9 cellular contexts compared by ENCODE assay signal in the genomic region with DNA sequence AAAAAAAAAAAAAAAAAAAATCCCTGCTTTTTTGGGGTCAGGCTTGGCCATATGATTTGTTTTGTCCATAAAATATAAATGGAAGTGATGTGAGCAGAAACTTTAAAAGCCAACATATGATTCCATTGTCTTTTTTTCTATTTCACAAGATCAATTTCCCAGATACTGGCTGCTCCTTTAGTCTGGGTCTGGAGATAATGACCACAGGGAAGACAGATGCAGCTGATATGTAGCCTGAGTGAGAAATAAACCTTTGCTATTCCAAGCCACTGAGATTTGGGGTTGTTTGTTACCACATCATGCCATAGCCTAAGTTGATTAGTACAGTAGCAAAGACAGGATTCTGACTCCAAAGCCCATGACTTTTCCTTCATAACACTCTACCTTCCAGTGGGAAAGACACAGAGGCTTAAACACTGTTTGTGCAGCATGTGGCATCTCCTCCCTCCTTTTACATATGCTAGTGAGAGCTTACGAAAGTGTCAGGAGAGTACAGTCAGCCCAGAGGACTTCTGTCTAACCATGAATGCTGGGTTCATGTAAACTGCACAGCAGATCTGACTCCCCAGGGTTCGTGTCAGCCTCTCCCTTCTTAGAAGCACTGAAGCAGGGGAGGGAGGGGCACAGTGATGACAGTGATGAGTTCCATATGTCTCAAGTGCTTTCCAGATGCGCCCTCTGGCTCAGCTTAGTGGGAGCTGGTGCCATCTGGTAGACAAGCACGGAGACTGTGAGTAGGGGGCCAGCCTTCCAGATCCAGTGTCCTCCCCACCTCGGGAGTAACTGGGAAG. TPM values are rescaled to one million over a fixed set of nuclear protein-coding genes. Genes with fewer than 3 reads are reported as not detected.
A peak's percentile ranks its signal among the peaks of the same experiment; 100 is the strongest.
DNase-seq lines count a peak whose midpoint lies in the region; ATAC-seq and TF ChIP-seq lines count a peak whose summit lies in the region.
"Had no signal": no experiment of that assay in that cellular context is flagged by ENCODE, and none has a peak within 500 bp of the region (broad histone marks: within the 10 kb centered on the region; RNA-seq: fewer than 3 reads in every experiment).

No MANE protein-coding gene starts in this region.

- in situ Hi-C loops in transverse colon (cut with MboI; ENCODE audit: low pct_ligation_motif_present in 1 of 4, low pct_unique_long_range_greater_than_20kb in 1 of 4, low sequenced_read_pairs in 3 of 4), result no loop called here

- H3K36me3 ChIP-seq in ovary, result no peaks in the 10 kb centered on the region
- no peaks in the 10 kb centered on the region for H3K36me3 ChIP-seq in transverse colon

- H3K27ac ChIP-seq in ovary (peak overlapping the region in 1 of 2 donors; percentile 23), transverse colon (no peak overlapping the region)

- 3 to 6% (median 4%) methylated on average over 5 of the region's 5 CpGs for WGBS in ovary, 3 donors
- 20 to 54% methylated on average over 1 to 5 of the region's 5 CpGs for WGBS in transverse colon (ENCODE audit: low coverage in 1 of 2), 2 donors

- TF ChIP-seq EP300 in ovary (IDR thresholded peaks at IDR 0.05), result no peak
- no peak for TF ChIP-seq EP300 in transverse colon (IDR thresholded peaks at IDR 0.05; ENCODE audit: low read depth)

- peak; percentile 85 for DNase-seq in EL
- DNase-seq in NCI-H524 (lab: John Stamatoyannopoulos, UW), result peak; percentile 98 to 99
- peak; percentile 99 for DNase-seq in fibroblast of villous mesenchyme (ENCODE audit: low read depth)
- peak; percentile 47 to 64 (median 55) for DNase-seq in ovary
- DNase-seq in transverse colon, result no peak
- DNase-seq in HUDEP-2 (lab: John Stamatoyannopoulos, UW; ENCODE audit: unreplicated experiment in 76 of 76), result no peak

- intact Hi-C loops in ovary (cut with DNase I), result no loop called here
- intact Hi-C loops in transverse colon (cut with DNase I; ENCODE audit: low total_unique reads), result no loop called here

- H3K9me3 ChIP-seq in ovary (no peaks in the 10 kb centered on the region), transverse colon (no peaks in the 10 kb centered on the region)

- TF ChIP-seq CTCF in fibroblast of villous mesenchyme (IDR thresholded peaks at IDR 0.05; ENCODE audit: insufficient read depth, low read depth, low read length) (no peak), ovary (IDR thresholded peaks at IDR 0.05) (no peak), transverse colon (IDR thresholded peaks at IDR 0.05) (no peak)

- ATAC-seq in HG03354 (IDR thresholded peaks at IDR 0.05; ENCODE audit: poor library complexity, severe bottlenecking, unreplicated experiment) (no peak), GM19452 (IDR thresholded peaks at IDR 0.05; ENCODE audit: unreplicated experiment) (no peak)

- TF ChIP-seq POLR2A in ovary (IDR thresholded peaks at IDR 0.05), result no peak
- no peak for TF ChIP-seq POLR2A in transverse colon (IDR thresholded peaks at IDR 0.05)

- H3K4me1 ChIP-seq in ovary (ENCODE audit: insufficient read depth) (peaks cover 5% of the 10 kb centered on the region), transverse colon (no peaks in the 10 kb centered on the region)

- no peak overlapping the region for H3K4me3 ChIP-seq in fibroblast of villous mesenchyme (ENCODE audit: low read depth, low read length)
- no peak overlapping the region for H3K4me3 ChIP-seq in ovary
- no peak overlapping the region for H3K4me3 ChIP-seq in transverse colon

- H3K27me3 ChIP-seq in ovary, result no peaks in the 10 kb centered on the region
- peaks cover 5% of the 10 kb centered on the region for H3K27me3 ChIP-seq in transverse colon

RNA-seq across cellular contexts. Expression of gene SLC7A14, which starts 36.7 kb away (rescaled TPM):
- 1.6 and 2.2 TPM in 2 replicates for total RNA-seq in fibroblast of villous mesenchyme
- total RNA-seq in ovary, result under 1 TPM in 5 of 7 donors, not detected in 2; under 0.01 to 0.20 (median 0.03) TPM
- under 1 TPM; 0.03 to 0.07 TPM for polyA plus RNA-seq in ovary
- under 1 TPM; 0.48 to 0.80 (median 0.72) TPM for total RNA-seq in transverse colon
- total RNA-seq: HT1080 had no signal

Comparison
In these comparisons a context has a peak if more than half of its experiments do, and no peak if none do; other contexts are left out.
1. DNase-seq: peak in EL (single experiment), NCI-H524 (2 of 2), fibroblast of villous mesenchyme (single experiment) and ovary (5 of 5); none in transverse colon (single experiment) and HUDEP-2 (0 of 76).